ENCODE assay signal across 26 cellular contexts in the genomic region with DNA sequence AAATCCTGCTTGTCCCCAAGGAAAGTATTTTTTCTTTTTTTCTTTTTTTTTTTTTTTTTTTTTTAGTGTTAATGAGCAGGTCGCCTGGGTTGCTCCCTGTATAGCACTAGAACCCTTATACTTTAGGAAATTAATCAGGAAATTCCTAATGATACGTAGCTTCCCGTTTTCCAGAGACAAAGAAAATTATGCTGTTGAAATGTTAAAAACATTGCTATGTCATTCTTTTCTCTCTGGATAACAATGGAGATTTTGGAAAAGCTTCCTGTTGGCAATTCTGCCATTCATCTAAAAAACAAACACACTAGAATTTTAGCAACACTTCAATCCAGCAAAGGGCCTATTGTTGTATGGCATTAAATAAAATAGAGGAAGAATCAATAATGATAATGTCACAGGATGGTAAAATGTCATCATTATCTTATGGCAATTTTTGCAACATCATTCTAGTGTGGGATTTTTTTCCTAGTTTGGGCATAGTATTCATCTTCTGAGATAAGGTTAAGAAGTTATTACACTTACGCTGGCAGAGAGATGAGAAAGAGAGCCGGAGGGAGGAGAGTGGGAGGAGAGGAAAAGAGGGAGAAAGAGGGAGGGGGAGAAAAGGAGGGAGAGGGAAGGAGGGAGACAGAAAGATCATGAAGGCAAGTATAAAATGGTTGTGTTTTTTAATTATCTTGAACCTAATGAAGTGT.
"Had no signal": no experiment of that assay in that cellular context is flagged by ENCODE, and none has a peak within 500 bp of the region (broad histone marks: within the 10 kb centered on the region; RNA-seq: fewer than 3 reads in every experiment).

No MANE protein-coding gene starts in this region.

- H3K27ac Mint-ChIP-seq: activated CD8-positive, alpha-beta T cell treated with anti-CD3 and anti-CD28 coated beads, Interleukin-2, amount 10 ng/mL, durations not matched to agents 7 days and 5 days; activated naive CD8-positive, alpha-beta T cell; activated T-helper 1 cell treated with anti-CD3 and anti-CD28 coated beads, Interleukin-12 subunit alpha, Interleukin-12 subunit beta, Interleukin-2, Interleukin-4 antibody, amounts not matched to agents 30 ng/mL and 10 ng/mL and 1 ng/mL, durations not matched to agents 14 hours and 24 hours and 36 hours; stimulated activated naive CD8-positive, alpha-beta T cell treated with anti-CD3 and anti-CD28 coated beads, Interleukin-15, Interleukin-2, amounts not matched to agents 100 ng/mL and 50 ng/mL, for 24 hours; T-cell; T-helper 2 cell treated with Interferon-gamma antibody and Interleukin-4, amounts not matched to agents 5 μg/mL and 100 μg/mL, for 36 hours had no signal

- H3K9me3 ChIP-seq: adrenal gland, breast epithelium, left lung, prostate gland, right atrium auricular region, tibial nerve had no signal

- DNase-seq: activated CD4-positive, alpha-beta T cell treated with anti-CD3 and anti-CD28 coated beads, Interleukin-2, amount 50 U/mL, for 1 hour; activated CD4-positive, CD25-positive, alpha-beta regulatory T cell treated with anti-CD3 and anti-CD28 coated beads, Interleukin-2, amount 50 U/mL, for 72 hours; activated CD8-positive, alpha-beta T cell treated with anti-CD3 and anti-CD28 coated beads, Interleukin-2, amount 10 ng/mL, durations not matched to agents 7 days and 5 days; activated gamma-delta T cell treated with Interleukin-2 at 50 U/mL for 16 hours; adrenal gland; foreskin fibroblast; glutamatergic neuron; hippocampal formation; kidney glomerular epithelial cell; left lung; naive B cell; stimulated activated CD4-positive, alpha-beta T cell treated with anti-CD3 and anti-CD28 coated beads, Interleukin-12 subunit alpha, Interleukin-12 subunit beta, amount 100 ng/mL, for 4 hours; stimulated activated CD4-positive, alpha-beta T cell treated with anti-CD3 and anti-CD28 coated beads, Interleukin-4, amount 100 ng/mL, for 4 hours; T-cell; WERI-Rb-1 had no signal

- H3K4me1 Mint-ChIP-seq: central memory CD8-positive, alpha-beta T cell; T-cell had no signal

- H3K36me3 Mint-ChIP-seq: activated naive CD8-positive, alpha-beta T cell; naive B cell; T-cell had no signal

- H3K4me3 ChIP-seq: adrenal gland, breast epithelium, left lung, lung, prostate gland, right atrium auricular region, tibial nerve had no signal

- H3K27me3 ChIP-seq: adrenal gland, breast epithelium, left lung, right atrium auricular region, tibial nerve had no signal

- H3K4me3 Mint-ChIP-seq: activated CD8-positive, alpha-beta T cell treated with anti-CD3 and anti-CD28 coated beads, Interleukin-2, amount 10 ng/mL, durations not matched to agents 7 days and 5 days; activated naive CD8-positive, alpha-beta T cell; activated T-helper 1 cell treated with anti-CD3 and anti-CD28 coated beads, Interleukin-12 subunit alpha, Interleukin-12 subunit beta, Interleukin-2, Interleukin-4 antibody, amounts not matched to agents 30 ng/mL and 10 ng/mL and 1 ng/mL, durations not matched to agents 14 hours and 24 hours and 36 hours; central memory CD8-positive, alpha-beta T cell; naive B cell; stimulated activated naive CD8-positive, alpha-beta T cell treated with anti-CD3 and anti-CD28 coated beads, Interleukin-15, Interleukin-2, amounts not matched to agents 100 ng/mL and 50 ng/mL, for 24 hours; T-cell; T-helper 2 cell treated with Interferon-gamma antibody and Interleukin-4, amounts not matched to agents 5 μg/mL and 100 μg/mL, for 36 hours had no signal

- H3K9me3 Mint-ChIP-seq: activated T-helper 1 cell treated with anti-CD3 and anti-CD28 coated beads, Interleukin-12 subunit alpha, Interleukin-12 subunit beta, Interleukin-2, Interleukin-4 antibody, amounts not matched to agents 30 ng/mL and 10 ng/mL and 1 ng/mL, durations not matched to agents 14 hours and 24 hours and 36 hours; naive B cell had no signal

- ATAC-seq: activated CD8-positive, alpha-beta T cell treated with anti-CD3 and anti-CD28 coated beads, Interleukin-2, amount 10 ng/mL, durations not matched to agents 7 days and 5 days; left lung; T-cell had no signal

- H3K27me3 Mint-ChIP-seq: activated naive CD8-positive, alpha-beta T cell; central memory CD8-positive, alpha-beta T cell; naive B cell; stimulated activated naive CD8-positive, alpha-beta T cell treated with anti-CD3 and anti-CD28 coated beads, Interleukin-15, Interleukin-2, amounts not matched to agents 100 ng/mL and 50 ng/mL, for 24 hours; T-cell had no signal

- H3K27ac ChIP-seq: adrenal gland, breast epithelium, epithelial cell of prostate, left lung, prostate gland, right atrium auricular region, tibial nerve, WERI-Rb-1 had no signal

- H3K4me1 ChIP-seq: adrenal gland, breast epithelium, prostate gland, right atrium auricular region, tibial nerve had no signal

- H3K36me3 ChIP-seq: adrenal gland, breast epithelium, left lung, prostate gland, right atrium auricular region, tibial nerve, WERI-Rb-1 had no signal
